In genomic region chr20:47677314-47678129, GRCh38 we compare ENCODE assay signal across 8 cellular contexts.
DNase-seq lines count a peak whose midpoint lies in the region; ATAC-seq and TF ChIP-seq lines count a peak whose summit lies in the region.

No MANE protein-coding gene starts in this region.

- DNase-seq in AG09309 (ENCODE audit: low read depth) (no peak), GM20000 (ENCODE audit: low spot score) (peak; percentile 83), NCI-H748 treated with DMSO at 0.1 percent for 48 hours (lab: John Stamatoyannopoulos, UW) (peak; percentile 39), epithelial cell of esophagus (ENCODE audit: low read depth) (peak; percentile 62), ovary (peak in 4 of 5 donors; percentile 39 to 68 (median 64)), uterus (peak; percentile 47 to 59)
- peak; percentile 9 to 32 for DNase-seq in activated CD8-positive, alpha-beta memory T cell treated with anti-CD3 and anti-CD28 coated beads for 1 hour (ENCODE audit: extremely low read depth in 1 of 2, low read depth in 1 of 2)

- TF ChIP-seq EP300 in ovary (IDR thresholded peaks at IDR 0.05), result no peak

- TF ChIP-seq CTCF in AG09309 (IDR thresholded peaks at IDR 0.05; ENCODE audit: control insufficient read depth, insufficient read depth, low read depth, low read length, missing control alignments) (peak; percentile 83), GM20000 (IDR thresholded peaks at IDR 0.05; ENCODE audit: extremely low read depth, missing control alignments) (peak; percentile 93), epithelial cell of esophagus (IDR thresholded peaks at IDR 0.05; ENCODE audit: insufficient read depth, low read depth, low read length, missing control alignments) (peak; percentile 56), ovary (IDR thresholded peaks at IDR 0.05) (peak; percentile 40 to 70 (median 56)), uterus (IDR thresholded peaks at IDR 0.05) (peak; percentile 69 to 83 (median 76))

- no peaks in the 10 kb centered on the region for H3K36me3 ChIP-seq in ovary
- no peaks in the 10 kb centered on the region for H3K36me3 ChIP-seq in uterus

- no peak for TF ChIP-seq POLR2A in ovary (IDR thresholded peaks at IDR 0.05)
- TF ChIP-seq POLR2A in uterus (IDR thresholded peaks at IDR 0.05), result no peak

- no peak overlapping the region for H3K27ac ChIP-seq in ovary
- no peak overlapping the region for H3K27ac ChIP-seq in uterus

- ATAC-seq in GM18909 (IDR thresholded peaks at IDR 0.05; ENCODE audit: poor library complexity, unreplicated experiment), result no peak

- H3K4me3 ChIP-seq in AG09309 (ENCODE audit: control insufficient read depth, low read depth, low read length) (no peak overlapping the region), epithelial cell of esophagus (ENCODE audit: low read length) (no peak overlapping the region), ovary (no peak overlapping the region), uterus (no peak overlapping the region)

- H3K27me3 ChIP-seq in ovary (no peaks in the 10 kb centered on the region), uterus (no peaks in the 10 kb centered on the region)

- 58 to 61% (median 59%) methylated on average over 18 of the region's 18 CpGs for WGBS in ovary, 3 donors

- peaks cover 4% of the 10 kb centered on the region for H3K4me1 ChIP-seq in ovary (ENCODE audit: insufficient read depth)
- H3K4me1 ChIP-seq in uterus, result peaks cover 0 to 9% of the 10 kb centered on the region in 2 donors

- intact Hi-C loops in ovary (cut with DNase I), result loop anchor here in 3 of 4 donors (5.0 to 10.0 kb wide), 3 partner anchors 105 to 617 kb away; partner anchors contain the start of gene SULF2 (in 1 of the 3)
- intact Hi-C loops in uterus (cut with DNase I; ENCODE audit: low total_unique reads), result loop anchor here (5.0 to 10.0 kb wide), 2 partner anchors 107 to 945 kb away; partner anchors contain the start of gene SULF2

- H3K9me3 ChIP-seq in ovary (no peaks in the 10 kb centered on the region), uterus (no peaks in the 10 kb centered on the region)
